36 cellular contexts compared by ENCODE assay signal in the genomic region with DNA sequence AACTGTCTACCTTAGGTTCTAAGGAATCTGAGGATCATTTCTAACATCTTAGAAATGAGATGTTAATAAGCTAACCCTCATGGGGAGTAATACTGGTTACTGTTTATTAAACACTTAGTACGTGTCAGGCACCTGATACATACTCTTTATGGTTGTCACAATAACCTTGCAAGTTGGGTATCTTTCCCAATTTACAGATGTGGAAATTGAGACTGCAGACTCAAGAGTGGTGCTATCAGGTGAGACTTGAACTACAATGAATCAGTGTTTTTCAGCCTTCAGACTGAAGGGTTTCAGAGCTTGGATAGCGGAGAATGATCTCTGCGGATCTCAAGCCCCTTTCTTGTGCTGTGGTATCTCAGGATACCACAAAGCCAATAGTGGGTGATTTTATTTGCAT. TPM values are rescaled to one million over a fixed set of nuclear protein-coding genes. Genes with fewer than 3 reads are reported as not detected.
"Had no signal": no experiment of that assay in that cellular context is flagged by ENCODE, and none has a peak within 500 bp of the region (broad histone marks: within the 10 kb centered on the region; RNA-seq: fewer than 3 reads in every experiment).

No MANE protein-coding gene starts in this region.

- H3K36me3 ChIP-seq: adrenal gland, ascending aorta, brain microvascular endothelial cell, breast epithelium, cardiac muscle cell had no signal

- ATAC-seq: activated naive CD4-positive, alpha-beta T cell treated with anti-CD3 and anti-CD28 coated beads, Interleukin-2, amount 50 U/mL, for 72 hours; activated naive CD8-positive, alpha-beta T cell treated with anti-CD3 and anti-CD28 coated beads, Interleukin-2, amount 50 U/mL, for 24 hours; activated T-cell treated with anti-CD3 and anti-CD28 coated beads, Interleukin-2, amount 50 U/mL, for 4 hours; activated T-cell treated with anti-CD3 and anti-CD28 coated beads, Interleukin-2, amount 50 U/mL, for 72 hours; activated T-helper 17 cell treated with anti-CD3 and anti-CD28 coated beads, Interleukin-2, amount 50 U/mL, for 72 hours; body of pancreas had no signal

- H3K4me3 ChIP-seq: adrenal gland, ascending aorta, body of pancreas, breast epithelium, cardiac muscle cell had no signal

- FAIRE-seq: astrocyte, bronchial epithelial cell had no signal

- H3K27me3 ChIP-seq: ascending aorta, body of pancreas, brain microvascular endothelial cell, breast epithelium, cardiac muscle cell had no signal

- H3K9me3 ChIP-seq: adrenal gland, ascending aorta, body of pancreas, breast epithelium had no signal

- DNase-seq: activated effector memory CD4-positive, alpha-beta T cell treated with anti-CD3 and anti-CD28 coated beads, Interleukin-2, amount 50 U/mL, for 16 hours; activated effector memory CD4-positive, alpha-beta T cell treated with Interleukin-2 at 50 U/mL for 16 hours; activated gamma-delta T cell; activated gamma-delta T cell treated with Interleukin-2 at 50 U/mL for 16 hours; activated naive CD4-positive, alpha-beta T cell; activated naive CD4-positive, alpha-beta T cell treated with anti-CD3 and anti-CD28 coated beads for 36 hours; activated naive CD4-positive, alpha-beta T cell treated with anti-CD3 and anti-CD28 coated beads, Interleukin-2, amount 10 ng/mL, durations not matched to agents 7 days and 5 days; activated naive CD4-positive, alpha-beta T cell treated with anti-CD3 and anti-CD28 coated beads, Interleukin-2, amount 50 U/mL, for 16 hours; activated naive CD4-positive, alpha-beta T cell treated with Interleukin-2 at 50 U/mL for 16 hours; activated naive CD8-positive, alpha-beta T cell treated with anti-CD3 and anti-CD28 coated beads for 36 hours; activated naive CD8-positive, alpha-beta T cell treated with anti-CD3 and anti-CD28 coated beads, Interleukin-2, amount 10 ng/mL, durations not matched to agents 7 days and 5 days; activated naive CD8-positive, alpha-beta T cell treated with anti-CD3 and anti-CD28 coated beads, Interleukin-2, amount 50 U/mL, for 24 hours; activated T-cell treated with anti-CD3 and anti-CD28 coated beads, Interleukin-2, amount 50 U/mL, for 1 hour; activated T-cell treated with anti-CD3 and anti-CD28 coated beads, Interleukin-2, amount 50 U/mL, for 24 hours; activated T-cell treated with anti-CD3 and anti-CD28 coated beads, Interleukin-2, amount 50 U/mL, for 4 hours; activated T-cell treated with anti-CD3 and anti-CD28 coated beads, Interleukin-2, amount 50 U/mL, for 48 hours; activated T-cell treated with anti-CD3 and anti-CD28 coated beads, Interleukin-2, amount 50 U/mL, for 72 hours; adrenal gland; amniotic stem cell; amygdala; anterior cingulate cortex; aorta; body of pancreas; brain microvascular endothelial cell; caudate nucleus; central memory CD4-positive, alpha-beta T cell; cerebellar nuclear complex had no signal

- H3K27ac ChIP-seq: adrenal gland, ascending aorta, body of pancreas, brain microvascular endothelial cell, breast epithelium, cardiac muscle cell had no signal

- H3K4me1 ChIP-seq: adrenal gland, ascending aorta, body of pancreas, breast epithelium had no signal

RNA-seq across cellular contexts. Expression of a gene that starts 27.0 kb away (rescaled TPM):
- total RNA-seq: activated naive CD4-positive, alpha-beta T cell treated with anti-CD3 and anti-CD28 coated beads for 36 hours; activated naive CD4-positive, alpha-beta T cell treated with anti-CD3 and anti-CD28 coated beads, Interleukin-2, amount 50 U/mL, for 72 hours; activated naive CD8-positive, alpha-beta T cell treated with anti-CD3 and anti-CD28 coated beads for 36 hours; activated naive CD8-positive, alpha-beta T cell treated with anti-CD3 and anti-CD28 coated beads, Interleukin-2, amount 10 ng/mL, durations not matched to agents 7 days and 5 days; activated T-cell treated with anti-CD3 and anti-CD28 coated beads, Interleukin-2, amount 50 U/mL, for 4 hours; activated T-helper 1 cell treated with anti-CD3 and anti-CD28 coated beads, Interleukin-12 subunit alpha, Interleukin-12 subunit beta, Interleukin-2, Interleukin-4 antibody, amounts not matched to agents 30 ng/mL and 10 ng/mL and 1 ng/mL, durations not matched to agents 14 hours and 24 hours and 36 hours; activated T-helper 17 cell treated with anti-CD3 and anti-CD28 coated beads, Interleukin-2, amount 50 U/mL, for 72 hours; activated T-helper 2 cell treated with anti-CD3 and anti-CD28 coated beads, Interferon-gamma antibody, Interleukin-2, Interleukin-4, amounts not matched to agents 10 μg/mL and 5 μg/mL and 100 μg/mL, durations not matched to agents 14 hours and 24 hours and 36 hours had no signal
- polyA plus RNA-seq: aorta, cardiac muscle cell had no signal
